Comparison of ENCODE assay signal across 1 cellular context in the genomic region with DNA sequence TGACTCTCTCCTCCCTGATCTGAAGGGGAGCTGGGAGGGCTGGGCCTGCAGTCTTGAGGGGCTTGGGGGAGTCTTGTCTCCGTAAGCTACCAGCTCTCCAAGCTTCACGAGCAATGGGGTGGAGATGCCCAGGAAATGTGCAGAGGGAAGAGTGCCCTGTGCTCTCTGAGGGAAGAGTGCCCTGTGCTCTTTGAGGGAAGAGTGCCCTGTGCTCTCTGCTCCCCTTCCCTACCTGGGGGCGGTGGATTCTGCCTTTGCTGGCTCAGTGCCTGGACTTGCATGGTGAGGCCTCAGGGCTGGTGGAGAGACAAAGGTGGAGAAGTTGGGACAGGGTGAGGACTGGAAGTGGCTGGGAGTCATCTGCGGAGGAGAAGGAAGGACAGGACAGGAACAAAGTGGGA.
TF ChIP-seq lines count a peak whose summit lies in the region.

No MANE protein-coding gene starts in this region.

TF ChIP-seq in GM23338, 12 proteins besides CTCF, POLR2A, EP300 and RAD21 (continued from another document):
- no peak for TF ChIP-seq REST (IDR thresholded peaks at IDR 0.05; ENCODE audit: unreplicated experiment)
- TF ChIP-seq POLR2AphosphoS5 (IDR thresholded peaks at IDR 0.05; ENCODE audit: low read depth), result no peak
- TF ChIP-seq EZH2 (IDR thresholded peaks at IDR 0.05; ENCODE audit: low read depth, unreplicated experiment), result no peak
